ENCODE assay signal across 20 cellular contexts in genomic region chr20:64246616-64247311, GRCh38.
"Had no signal": no experiment of that assay in that cellular context is flagged by ENCODE, and none has a peak within 500 bp of the region (broad histone marks: within the 10 kb centered on the region; RNA-seq: fewer than 3 reads in every experiment).

No MANE protein-coding gene starts in this region.

- H3K4me3 ChIP-seq: gastroesophageal sphincter, lower lobe of right lung, prostate gland, sigmoid colon, SK-N-MC, testis had no signal

- H3K27ac Mint-ChIP-seq: activated B cell treated with CpG ODN at 0.5 μM for 24 hours; activated CD4-positive, alpha-beta T cell treated with anti-CD3 and anti-CD28 coated beads, Interleukin-2, amount 10 ng/mL, durations not matched to agents 24 days and 14 days; activated naive CD8-positive, alpha-beta T cell treated with anti-CD3 and anti-CD28 coated beads, Interleukin-2, amount 50 U/mL, for 24 hours; activated T-cell treated with anti-CD3 and anti-CD28 coated beads, Interleukin-2, amount 50 U/mL, for 24 hours had no signal

- H3K9me3 Mint-ChIP-seq: activated B cell treated with CpG ODN at 0.5 μM for 24 hours; activated CD4-positive, alpha-beta T cell treated with anti-CD3 and anti-CD28 coated beads, Interleukin-2, amount 10 ng/mL, durations not matched to agents 24 days and 14 days; activated naive CD8-positive, alpha-beta T cell treated with anti-CD3 and anti-CD28 coated beads, Interleukin-2, amount 50 U/mL, for 24 hours; activated T-cell treated with anti-CD3 and anti-CD28 coated beads, Interleukin-2, amount 50 U/mL, for 24 hours; naive B cell had no signal

- DNase-seq: activated B cell treated with CpG ODN at 0.5 μM for 24 hours; activated CD4-positive, alpha-beta T cell treated with anti-CD3 and anti-CD28 coated beads, Interleukin-2, amount 10 ng/mL, durations not matched to agents 24 days and 14 days; activated gamma-delta T cell; activated naive CD8-positive, alpha-beta T cell treated with anti-CD3 and anti-CD28 coated beads, Interleukin-2, amount 50 U/mL, for 24 hours; activated T-cell treated with anti-CD3 and anti-CD28 coated beads, Interleukin-2, amount 50 U/mL, for 24 hours; caudate nucleus; cortex of kidney; effector memory CD4-positive, alpha-beta T cell; lower lobe of right lung; midbrain; naive B cell; sigmoid colon; stimulated activated CD4-positive, alpha-beta T cell treated with anti-CD3 and anti-CD28 coated beads, Interleukin-12 subunit alpha, Interleukin-12 subunit beta, amount 100 ng/mL, for 4 hours; stimulated activated naive CD8-positive, alpha-beta T cell treated with anti-CD3 and anti-CD28 coated beads, Interleukin-15, Interleukin-2, amounts not matched to agents 100 U/mL and 50 U/mL, for 24 hours; testis had no signal

- H3K27me3 ChIP-seq: testis had no signal

- H3K4me1 Mint-ChIP-seq: activated B cell treated with CpG ODN at 0.5 μM for 24 hours; activated CD4-positive, alpha-beta T cell treated with anti-CD3 and anti-CD28 coated beads, Interleukin-2, amount 10 ng/mL, durations not matched to agents 24 days and 14 days; activated naive CD8-positive, alpha-beta T cell treated with anti-CD3 and anti-CD28 coated beads, Interleukin-2, amount 50 U/mL, for 24 hours; naive B cell had no signal

- ATAC-seq: activated naive CD8-positive, alpha-beta T cell treated with anti-CD3 and anti-CD28 coated beads, Interleukin-2, amount 50 U/mL, for 24 hours; gastroesophageal sphincter; stimulated activated naive CD8-positive, alpha-beta T cell treated with anti-CD3 and anti-CD28 coated beads, Interleukin-15, Interleukin-2, amounts not matched to agents 100 U/mL and 50 U/mL, for 24 hours had no signal

- H3K36me3 ChIP-seq: gastroesophageal sphincter, lower lobe of right lung, neutrophil, prostate gland, sigmoid colon had no signal

- H3K27ac ChIP-seq: epithelial cell of prostate, gastroesophageal sphincter, lower lobe of right lung, neutrophil, prostate gland, sigmoid colon, SK-N-MC, testis had no signal

- H3K9me3 ChIP-seq: gastroesophageal sphincter, lower lobe of right lung, neutrophil, prostate gland, sigmoid colon, testis had no signal

- H3K4me3 Mint-ChIP-seq: activated B cell treated with CpG ODN at 0.5 μM for 24 hours; activated CD4-positive, alpha-beta T cell treated with anti-CD3 and anti-CD28 coated beads, Interleukin-2, amount 10 ng/mL, durations not matched to agents 24 days and 14 days; activated naive CD8-positive, alpha-beta T cell treated with anti-CD3 and anti-CD28 coated beads, Interleukin-2, amount 50 U/mL, for 24 hours; activated T-cell treated with anti-CD3 and anti-CD28 coated beads, Interleukin-2, amount 50 U/mL, for 24 hours had no signal

- H3K4me1 ChIP-seq: gastroesophageal sphincter, lower lobe of right lung, prostate gland, sigmoid colon, testis had no signal
